ENCODE assay signal across 26 cellular contexts in genomic region chrX:54325077-54325476, GRCh38.
"Had no signal": no experiment of that assay in that cellular context is flagged by ENCODE, and none has a peak within 500 bp of the region (broad histone marks: within the 10 kb centered on the region; RNA-seq: fewer than 3 reads in every experiment).

No MANE protein-coding gene starts in this region.

- H3K36me3 ChIP-seq: brain microvascular endothelial cell, esophagus squamous epithelium had no signal

- ATAC-seq: activated naive CD4-positive, alpha-beta T cell treated with anti-CD3 and anti-CD28 coated beads, Interleukin-2, amount 50 U/mL, for 72 hours; activated T-cell treated with anti-CD3 and anti-CD28 coated beads, Interleukin-2, amount 50 U/mL, for 72 hours; effector memory CD8-positive, alpha-beta T cell; WTC11 had no signal

- DNase-seq: activated CD4-positive, alpha-beta memory T cell treated with anti-CD3 and anti-CD28 coated beads, Interleukin-2, amount 10 ng/mL, durations not matched to agents 7 days and 5 days; activated CD4-positive, alpha-beta T cell treated with anti-CD3 and anti-CD28 coated beads for 1 hour; activated CD4-positive, alpha-beta T cell treated with anti-CD3 and anti-CD28 coated beads for 4 hours; activated CD4-positive, alpha-beta T cell treated with anti-CD3 and anti-CD28 coated beads, Interleukin-2, amount 10 ng/mL, durations not matched to agents 7 days and 5 days; activated CD4-positive, alpha-beta T cell treated with anti-CD3 and anti-CD28 coated beads, Interleukin-2, amount 50 U/mL, for 4 hours; activated CD8-positive, alpha-beta memory T cell treated with anti-CD3 and anti-CD28 coated beads, Interleukin-2, amount 50 U/mL, for 48 hours; activated gamma-delta T cell; activated naive CD4-positive, alpha-beta T cell; activated naive CD4-positive, alpha-beta T cell treated with anti-CD3 and anti-CD28 coated beads, Interleukin-2, amount 10 ng/mL, durations not matched to agents 7 days and 5 days; activated naive CD8-positive, alpha-beta T cell treated with anti-CD3 and anti-CD28 coated beads, Interleukin-2, amount 10 ng/mL, durations not matched to agents 7 days and 5 days; activated T-cell treated with anti-CD3 and anti-CD28 coated beads for 4 hours; activated T-cell treated with anti-CD3 and anti-CD28 coated beads, Interleukin-2, amount 50 U/mL, for 24 hours; activated T-cell treated with anti-CD3 and anti-CD28 coated beads, Interleukin-2, amount 50 U/mL, for 72 hours; brain microvascular endothelial cell; caudate nucleus; cortex of kidney; dermis blood vessel endothelial cell; effector CD4-positive, alpha-beta T cell; effector memory CD8-positive, alpha-beta T cell; esophagus squamous epithelium; foreskin melanocyte; head of caudate nucleus; T-helper 2 cell had no signal

- H3K4me3 ChIP-seq: esophagus squamous epithelium had no signal

- H3K4me1 ChIP-seq: esophagus squamous epithelium had no signal

- H3K9me3 ChIP-seq: esophagus squamous epithelium had no signal

- H3K27ac ChIP-seq: brain microvascular endothelial cell, epithelial cell of prostate, esophagus squamous epithelium had no signal

- H3K27me3 ChIP-seq: brain microvascular endothelial cell, esophagus squamous epithelium had no signal
